Comparison of ENCODE assay signal across 8 cellular contexts in genomic region chr16:56451753-56452689, GRCh38. TPM values are rescaled to one million over a fixed set of nuclear protein-coding genes. Genes with fewer than 3 reads are reported as not detected.
A peak's percentile ranks its signal among the peaks of the same experiment; 100 is the strongest.
DNase-seq lines count a peak whose midpoint lies in the region; ATAC-seq and TF ChIP-seq lines count a peak whose summit lies in the region.

No MANE protein-coding gene starts in this region.

- TF ChIP-seq CTCF in GM20000 (IDR thresholded peaks at IDR 0.05; ENCODE audit: extremely low read depth, missing control alignments), result no peak
- no peak for TF ChIP-seq CTCF in coronary artery (IDR thresholded peaks at IDR 0.05)
- no peak for TF ChIP-seq CTCF in right lobe of liver (IDR thresholded peaks at IDR 0.05)

- peak overlapping the region; percentile 98 for H3K4me3 ChIP-seq in coronary artery
- H3K4me3 ChIP-seq in right lobe of liver, result peak overlapping the region; percentile 72 to 96 (median 91)
- peak overlapping the region; percentile 66 for H3K4me3 ChIP-seq in thymus (ENCODE audit: low read length)

- H3K27ac ChIP-seq in coronary artery (peak overlapping the region; percentile 88 to 91), right lobe of liver (peak overlapping the region; percentile 47 to 69 (median 64)), thymus (ENCODE audit: low read depth) (peak overlapping the region; percentile 75)

- ATAC-seq in HG03520 (IDR thresholded peaks at IDR 0.05; ENCODE audit: unreplicated experiment) (peak; percentile 27), right lobe of liver (peak; percentile 59 to 73 (median 62))

- intact Hi-C loops in right lobe of liver (cut with DNase I), result no loop called here

- H3K27me3 ChIP-seq in right lobe of liver (no peaks in the 10 kb centered on the region), thymus (ENCODE audit: control insufficient read depth, insufficient read depth) (no peaks in the 10 kb centered on the region)

- H3K4me1 ChIP-seq in right lobe of liver, result peaks cover 0 to 24% (median 4%) of the 10 kb centered on the region in 4 donors
- H3K4me1 ChIP-seq in thymus (ENCODE audit: control insufficient read depth, insufficient read depth, low read length), result peaks cover 21% of the 10 kb centered on the region

- H3K36me3 ChIP-seq in right lobe of liver, result peaks cover 0 to 35% (median 2%) of the 10 kb centered on the region in 4 donors
- H3K36me3 ChIP-seq in thymus (ENCODE audit: control insufficient read depth, insufficient read depth), result no peaks in the 10 kb centered on the region

- DNase-seq in DMS153 (lab: John Stamatoyannopoulos, UW) (peak; percentile 18), DMS153 treated with DMSO at 0.1 percent for 48 hours (lab: John Stamatoyannopoulos, UW; ENCODE audit: unreplicated experiment) (no peak), GM20000 (ENCODE audit: low spot score) (peak; percentile 50), SHP77 treated with DMSO at 0.1 percent for 48 hours (lab: John Stamatoyannopoulos, UW) (peak; percentile 30), coronary artery (ENCODE audit: low spot score) (peak; percentile 80), right lobe of liver (peak; percentile 55 to 60 (median 56))

- 9% methylated on average over 25 of the region's 31 CpGs for WGBS in right lobe of liver (ENCODE audit: insufficient coverage, low coverage, low lambda C conversion rate, missing lambda C conversion rate)
- 14% methylated on average over 31 of the region's 31 CpGs for whole genome bisulfite sequencing in thymus

- H3K9me3 ChIP-seq in right lobe of liver, result no peaks in the 10 kb centered on the region
- H3K9me3 ChIP-seq in thymus (ENCODE audit: control insufficient read depth), result no peaks in the 10 kb centered on the region

- peak; percentile 22 for TF ChIP-seq POLR2A in right lobe of liver (IDR thresholded peaks at IDR 0.05)

RNA-seq across cellular contexts. Expression of gene OGFOD1, which starts 0.7 kb away (rescaled TPM):
- total RNA-seq in right lobe of liver, result 10 to 100 TPM; 12.2 to 32.0 (median 17.4) TPM
- 18.8 TPM for polyA plus RNA-seq in thymus

RNA-seq across cellular contexts. Expression of gene NUDT21, which starts 0.9 kb away (rescaled TPM):
- total RNA-seq in right lobe of liver, result 10 to 100 TPM; 26.2 to 35.8 (median 30.3) TPM
- polyA plus RNA-seq in thymus, result 40.3 TPM

RNA-seq across cellular contexts. Expression of gene AMFR, which starts 26.7 kb away (rescaled TPM):
- total RNA-seq in right lobe of liver, result 100 to 1,000 TPM in 4 of 6 experiments, 10 to 100 TPM in 2; 92.2 to 189 (median 137) TPM
- 52.4 TPM for polyA plus RNA-seq in thymus
